ENCODE assay signal across 17 cellular contexts in genomic region chr2:47888581-47889280, GRCh38. TPM values are rescaled to one million over a fixed set of nuclear protein-coding genes. Genes with fewer than 3 reads are reported as not detected.
A peak's percentile ranks its signal among the peaks of the same experiment; 100 is the strongest.
DNase-seq lines count a peak whose midpoint lies in the region; ATAC-seq and TF ChIP-seq lines count a peak whose summit lies in the region.
"Had no signal": no experiment of that assay in that cellular context is flagged by ENCODE, and none has a peak within 500 bp of the region (broad histone marks: within the 10 kb centered on the region; RNA-seq: fewer than 3 reads in every experiment).

No MANE protein-coding gene starts in this region.

- peaks cover 98% of the 10 kb centered on the region for H3K79me2 ChIP-seq in KMS-11 (ENCODE audit: insufficient read depth, low read depth)

- H3K9me3 ChIP-seq in HAP-1, result no peaks in the 10 kb centered on the region
- H3K9me3 ChIP-seq: thoracic aorta had no signal

- no peaks in the 10 kb centered on the region for H3K9me3 Mint-ChIP-seq in activated CD4-positive, alpha-beta T cell treated with anti-CD3 and anti-CD28 coated beads for 36 hours (ENCODE audit: low read depth)
- no peaks in the 10 kb centered on the region for H3K9me3 Mint-ChIP-seq in naive thymus-derived CD8-positive, alpha-beta T cell

- no peak overlapping the region for H3K27ac ChIP-seq in KMS-11
- H3K27ac ChIP-seq: hepatocyte, RWPE1, thoracic aorta, VCaP had no signal

- in situ Hi-C loops in HAP-1 (cut with MboI; ENCODE audit: low sequenced_read_pairs), result no loop called here

- no peak overlapping the region for H3K4me3 Mint-ChIP-seq in activated CD4-positive, alpha-beta T cell treated with anti-CD3 and anti-CD28 coated beads for 36 hours
- H3K4me3 Mint-ChIP-seq in naive thymus-derived CD8-positive, alpha-beta T cell, result peak overlapping the region; percentile 47 to 82 (median 67)

- H3K4me1 ChIP-seq in KMS-11 (ENCODE audit: low read depth, poor library complexity, severe bottlenecking) (peaks cover 36% of the 10 kb centered on the region), HAP-1 (no peaks in the 10 kb centered on the region)

- H4K20me1 ChIP-seq in KMS-11 (ENCODE audit: insufficient read depth), result peaks cover 27% of the 10 kb centered on the region

- peak overlapping the region; percentile 40 for H3K27ac Mint-ChIP-seq in activated CD4-positive, alpha-beta T cell treated with anti-CD3 and anti-CD28 coated beads for 36 hours
- peak overlapping the region; percentile 72 to 98 (median 86) for H3K27ac Mint-ChIP-seq in naive thymus-derived CD8-positive, alpha-beta T cell

- no peak overlapping the region for H3K4me3 ChIP-seq in KMS-11 (IDR thresholded peaks at IDR 0.05; ENCODE audit: insufficient read depth, low read depth, low read length)
- no peak overlapping the region for H3K4me3 ChIP-seq in HAP-1
- H3K4me3 ChIP-seq: hepatocyte, thoracic aorta had no signal

- CTCF ChIA-PET in activated CD4-positive, alpha-beta T cell treated with anti-CD3 and anti-CD28 coated beads for 36 hours (lab: Charles Lee), result interaction anchor here (0.8 to 2.1 kb wide), 3 partner anchors 18 to 35 kb away, joined by 4 to 6 read pairs (median 5); no protein-coding TSS in a partner anchor

- H3K36me3 ChIP-seq in KMS-11 (ENCODE audit: insufficient read depth), result no peaks in the 10 kb centered on the region
- no peaks in the 10 kb centered on the region for H3K36me3 ChIP-seq in HAP-1 (replicated peaks)
- H3K36me3 ChIP-seq: thoracic aorta had no signal

- ATAC-seq in activated CD4-positive, alpha-beta T cell treated with anti-CD3 and anti-CD28 coated beads for 36 hours, result peak; percentile 51
- ATAC-seq in naive thymus-derived CD8-positive, alpha-beta T cell, result peak; percentile 95 to 99
- no peak for ATAC-seq in GM18502 (IDR thresholded peaks at IDR 0.05; ENCODE audit: poor library complexity, unreplicated experiment)

- intact Hi-C loops in activated CD4-positive, alpha-beta T cell treated with anti-CD3 and anti-CD28 coated beads for 36 hours (cut with DNase I, micrococcal nuclease), result no loop called here

- POLR2A ChIA-PET in activated CD4-positive, alpha-beta T cell treated with anti-CD3 and anti-CD28 coated beads for 36 hours (lab: Charles Lee), result interaction anchor here (0.8 kb wide), 1 partner anchor 16 kb away, joined by 5 read pairs; no protein-coding TSS in a partner anchor
- POLR2A ChIA-PET in naive thymus-derived CD8-positive, alpha-beta T cell (lab: Charles Lee), result interaction anchor here (1.1 to 1.8 kb wide), 2 partner anchors 17 to 18 kb away, joined by 4 to 9 read pairs; no protein-coding TSS in a partner anchor

- no peak overlapping the region for H3K9ac ChIP-seq in KMS-11

- TF ChIP-seq CTCF in KMS-11 (conservative IDR thresholded peaks at IDR 0.05; ENCODE audit: low read depth, low read length), result no peak

- H3K27me3 ChIP-seq in KMS-11 (ENCODE audit: insufficient read depth, low read depth) (no peaks in the 10 kb centered on the region), HAP-1 (ENCODE audit: low read depth) (no peaks in the 10 kb centered on the region)
- H3K27me3 ChIP-seq: hepatocyte had no signal

- no peak for DNase-seq in activated CD4-positive, alpha-beta T cell treated with anti-CD3 and anti-CD28 coated beads for 36 hours
- DNase-seq in activated CD4-positive, alpha-beta T cell treated with anti-CD3 and anti-CD28 coated beads for 1 hour, result no peak
- DNase-seq in amniotic epithelial cell (ENCODE audit: low read depth) (peak; percentile 56), HAP-1 (ENCODE audit: low spot score in 2 of 2) (no peak), UCSD-AML1 (lab: John Stamatoyannopoulos, UW; ENCODE audit: unreplicated experiment) (no peak)
- DNase-seq in naive thymus-derived CD8-positive, alpha-beta T cell, result peak in 8 of 10 donors; percentile 31 to 82 (median 71)
- DNase-seq: amniotic stem cell; effector memory CD4-positive, alpha-beta T cell; NCI-H1048; NCI-H510A treated with DMSO at 0.1 percent for 48 hours; retina had no signal

- H3K4me1 Mint-ChIP-seq in activated CD4-positive, alpha-beta T cell treated with anti-CD3 and anti-CD28 coated beads for 36 hours, result peaks cover 72% of the 10 kb centered on the region
- peaks cover 35 to 81% (median 74%) of the 10 kb centered on the region in 4 donors for H3K4me1 Mint-ChIP-seq in naive thymus-derived CD8-positive, alpha-beta T cell

- no peaks in the 10 kb centered on the region for H3K27me3 Mint-ChIP-seq in activated CD4-positive, alpha-beta T cell treated with anti-CD3 and anti-CD28 coated beads for 36 hours
- H3K27me3 Mint-ChIP-seq in naive thymus-derived CD8-positive, alpha-beta T cell, result no peaks in the 10 kb centered on the region

- peak overlapping the region; percentile 15 for H3K4me2 ChIP-seq in KMS-11
- H3K4me2 ChIP-seq: hepatocyte had no signal

- H2AFZ ChIP-seq in KMS-11 (ENCODE audit: low read depth), result no peak overlapping the region
- H2AFZ ChIP-seq: hepatocyte had no signal

- H3K36me3 Mint-ChIP-seq in activated CD4-positive, alpha-beta T cell treated with anti-CD3 and anti-CD28 coated beads for 36 hours (ENCODE audit: low read depth), result peaks cover 17% of the 10 kb centered on the region
- H3K36me3 Mint-ChIP-seq in naive thymus-derived CD8-positive, alpha-beta T cell, result peaks cover 0 to 34% (median 0%) of the 10 kb centered on the region in 3 donors

RNA-seq across cellular contexts. Expression of gene FBXO11, which starts 17.6 kb away (rescaled TPM):
- total RNA-seq in activated CD4-positive, alpha-beta T cell treated with anti-CD3 and anti-CD28 coated beads for 36 hours, result 10 to 100 TPM; 33.0 to 40.3 TPM
- 10 to 100 TPM; 96.6 to 97.7 TPM for total RNA-seq in naive thymus-derived CD8-positive, alpha-beta T cell
- polyA plus RNA-seq in naive thymus-derived CD8-positive, alpha-beta T cell, result 10 to 100 TPM in 1 of 3 donors, 1 to 10 TPM in 2; 5.0 to 10.4 (median 6.3) TPM

Comparison
In these comparisons a context has a peak if more than half of its experiments do, and no peak if none do; other contexts are left out.
1. DNase-seq: peak in amniotic epithelial cell (single experiment) and naive thymus-derived CD8-positive, alpha-beta T cell (8 of 10); none in activated CD4-positive, alpha-beta T cell treated with anti-CD3 and anti-CD28 coated beads for 36 hours (single experiment), activated CD4-positive, alpha-beta T cell treated with anti-CD3 and anti-CD28 coated beads for 1 hour (single experiment), HAP-1 (0 of 2) and UCSD-AML1 (single experiment).